In genomic region chrX:152588206-152588605, GRCh38 we compare ENCODE assay signal across 26 cellular contexts. TPM values are rescaled to one million over a fixed set of nuclear protein-coding genes. Genes with fewer than 3 reads are reported as not detected.
"Had no signal": no experiment of that assay in that cellular context is flagged by ENCODE, and none has a peak within 500 bp of the region (broad histone marks: within the 10 kb centered on the region; RNA-seq: fewer than 3 reads in every experiment).

No MANE protein-coding gene starts in this region.

- H3K27ac ChIP-seq: foreskin keratinocyte, heart left ventricle, lower lobe of right lung, right lobe of liver, skin epidermis, upper lobe of left lung had no signal

- DNase-seq: activated B cell treated with CpG ODN at 0.5 μM for 24 hours; activated CD8-positive, alpha-beta memory T cell treated with anti-CD3 and anti-CD28 coated beads, Interleukin-2, amount 10 ng/mL, durations not matched to agents 7 days and 5 days; activated CD8-positive, alpha-beta T cell treated with anti-CD3 and anti-CD28 coated beads, Interleukin-2, amount 10 ng/mL, durations not matched to agents 7 days and 5 days; activated naive CD8-positive, alpha-beta T cell treated with anti-CD3 and anti-CD28 coated beads, Interleukin-2, amount 50 U/mL, for 24 hours; activated T-cell treated with anti-CD3 and anti-CD28 coated beads, Interleukin-2, amount 50 U/mL, for 48 hours; caudate nucleus; endodermal cell; heart left ventricle; hypothalamus; kidney glomerular epithelial cell; lower lobe of right lung; right lobe of liver; stimulated activated CD4-positive, alpha-beta T cell treated with anti-CD3 and anti-CD28 coated beads, Interleukin-4, amount 100 ng/mL, for 24 hours; stimulated activated CD8-positive, alpha-beta memory T cell treated with anti-CD3 and anti-CD28 coated beads, Interleukin-4, amount 100 ng/mL, for 48 hours; stimulated activated naive CD8-positive, alpha-beta T cell treated with anti-CD3 and anti-CD28 coated beads, Interleukin-15, amount 100 ng/mL, for 72 hours; substantia nigra; T-helper 1 cell; upper lobe of left lung had no signal

- H3K4me3 ChIP-seq: heart left ventricle, lower lobe of right lung, right lobe of liver, skin epidermis, upper lobe of left lung had no signal

- H3K36me3 ChIP-seq: heart left ventricle, lower lobe of right lung, right lobe of liver, upper lobe of left lung had no signal

- ATAC-seq: activated CD8-positive, alpha-beta memory T cell treated with anti-CD3 and anti-CD28 coated beads, Interleukin-2, amount 10 ng/mL, durations not matched to agents 7 days and 5 days; activated CD8-positive, alpha-beta T cell treated with anti-CD3 and anti-CD28 coated beads, Interleukin-2, amount 10 ng/mL, durations not matched to agents 7 days and 5 days; activated naive CD8-positive, alpha-beta T cell treated with anti-CD3 and anti-CD28 coated beads, Interleukin-2, amount 50 U/mL, for 24 hours; esophagus mucosa; foreskin keratinocyte; heart left ventricle; left lobe of liver; lower lobe of right lung; right lobe of liver; stimulated activated memory B cell treated with anti-CD40 and anti-IgM and Interleukin-4, amounts not matched to agents 10 μg/mL and 1 μg/mL and 100 μg/mL, for 72 hours; stimulated activated naive CD8-positive, alpha-beta T cell treated with anti-CD3 and anti-CD28 coated beads, Interleukin-15, amount 100 ng/mL, for 72 hours had no signal

- H3K9me3 ChIP-seq: heart left ventricle, lower lobe of right lung, right lobe of liver, upper lobe of left lung had no signal

- H3K4me1 ChIP-seq: foreskin keratinocyte, heart left ventricle, lower lobe of right lung, right lobe of liver, upper lobe of left lung had no signal

- H3K27me3 ChIP-seq: foreskin keratinocyte, heart left ventricle, right lobe of liver, upper lobe of left lung had no signal

RNA-seq across cellular contexts. Expression of gene GABRQ, which starts 49.5 kb away (rescaled TPM):
- total RNA-seq: activated B cell treated with CpG ODN at 0.5 μM for 24 hours; activated CD8-positive, alpha-beta memory T cell treated with anti-CD3 and anti-CD28 coated beads, Interleukin-2, amount 10 ng/mL, durations not matched to agents 7 days and 5 days; activated CD8-positive, alpha-beta T cell treated with anti-CD3 and anti-CD28 coated beads, Interleukin-2, amount 10 ng/mL, durations not matched to agents 7 days and 5 days; chondrocyte; left lobe of liver; lower lobe of right lung; osteocyte; posterior vena cava; right lobe of liver; upper lobe of left lung had no signal
- polyA plus RNA-seq: foreskin keratinocyte, heart left ventricle had no signal
